ENCODE assay signal across 9 cellular contexts in the genomic region with DNA sequence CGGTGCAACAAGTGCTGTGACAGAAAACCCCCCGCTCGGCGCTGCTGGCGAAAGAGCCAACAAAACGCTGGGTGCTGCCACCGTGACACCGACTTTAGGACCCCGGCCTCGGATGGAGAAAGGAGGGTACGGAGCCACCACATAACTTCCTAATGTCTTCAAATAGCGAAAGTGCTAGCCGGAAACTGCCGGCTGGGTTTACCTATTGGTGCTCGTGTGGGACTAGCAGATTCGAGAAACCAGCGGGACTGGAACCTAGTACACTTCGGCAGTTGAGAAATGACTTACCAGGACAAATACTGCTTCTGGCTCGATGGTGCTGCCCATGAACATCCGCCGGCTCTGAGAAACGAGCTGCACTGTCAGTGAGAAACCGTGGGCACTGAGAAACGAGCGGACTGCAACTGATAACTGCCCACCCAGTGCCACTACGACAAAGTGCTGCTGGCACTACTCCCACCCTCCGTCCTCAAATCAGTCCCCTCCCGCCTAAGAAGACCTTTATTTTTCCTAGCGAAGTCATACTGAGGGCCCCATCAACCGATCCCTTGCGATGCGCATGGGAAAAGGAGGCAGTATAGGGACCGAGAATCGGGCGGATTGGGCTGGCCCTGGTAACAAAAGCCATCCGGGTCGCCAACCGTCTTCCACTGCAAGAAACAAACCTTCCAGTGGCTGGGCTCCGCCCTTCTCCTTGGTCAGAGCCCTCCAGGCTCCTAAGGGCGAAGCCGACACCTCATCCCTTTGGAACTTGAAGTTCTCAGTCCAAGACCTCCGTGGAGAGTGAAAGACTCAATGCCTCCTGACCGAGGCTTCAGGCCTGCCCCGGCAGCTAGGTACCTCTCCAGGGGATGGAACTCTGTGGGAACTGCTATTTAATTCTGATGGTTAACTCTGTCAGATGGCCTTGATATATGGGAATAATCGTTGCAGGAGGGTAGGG. TPM values are rescaled to one million over a fixed set of nuclear protein-coding genes. Genes with fewer than 3 reads are reported as not detected.
DNase-seq lines count a peak whose midpoint lies in the region; ATAC-seq and FAIRE-seq lines count a peak whose summit lies in the region.
"Had no signal": no experiment of that assay in that cellular context is flagged by ENCODE, and none has a peak within 500 bp of the region (broad histone marks: within the 10 kb centered on the region; RNA-seq: fewer than 3 reads in every experiment).

No MANE protein-coding gene starts in this region.

- POLR2A ChIA-PET in CD4-positive, alpha-beta memory T cell (lab: Charles Lee; ENCODE audit: partially characterized antibody): interaction anchor here (0.7 to 10.9 kb wide), 19 partner anchors 11 to 535 kb away, joined by 3 to 689 read pairs (median 34); partner anchors contain the start of genes ANXA2R, HMGCS1, NNT and TMEM267

- H3K4me1 ChIP-seq in CD4-positive, alpha-beta memory T cell (ENCODE audit: insufficient read depth, low read length): peaks cover 46% of the 10 kb centered on the region
- no peaks in the 10 kb centered on the region for H3K4me1 ChIP-seq in NT2/D1 (ENCODE audit: insufficient read depth, insufficient read length)
- peaks cover 47% of the 10 kb centered on the region for H3K4me1 ChIP-seq in mononuclear cell (ENCODE audit: insufficient read depth, low read length)

- H3K36me3 ChIP-seq in CD4-positive, alpha-beta memory T cell (ENCODE audit: insufficient read depth, low read length): peaks cover 8% of the 10 kb centered on the region
- peaks cover 21% of the 10 kb centered on the region for H3K36me3 ChIP-seq in NT2/D1 (ENCODE audit: insufficient read depth, insufficient read length, low read length)

- peak overlapping the region; percentile 94 for H3K27ac ChIP-seq in CD4-positive, alpha-beta memory T cell (ENCODE audit: low read depth, low read length)

- H3K4me3 Mint-ChIP-seq in CD4-positive, alpha-beta memory T cell: peak overlapping the region; percentile 97 to 100 (median 98)

- H3K27me3 ChIP-seq in CD4-positive, alpha-beta memory T cell (ENCODE audit: insufficient read depth, low read length): no peaks in the 10 kb centered on the region
- H3K27me3 ChIP-seq in NT2/D1 (ENCODE audit: insufficient read depth, insufficient read length) (no peaks in the 10 kb centered on the region), mononuclear cell (ENCODE audit: insufficient read depth, low read length) (no peaks in the 10 kb centered on the region)

- peaks cover 16 to 64% of the 10 kb centered on the region in 2 donors for H3K36me3 Mint-ChIP-seq in CD4-positive, alpha-beta memory T cell

- H3K27me3 Mint-ChIP-seq in CD4-positive, alpha-beta memory T cell: no peaks in the 10 kb centered on the region

- CTCF ChIA-PET in CD4-positive, alpha-beta memory T cell (lab: Charles Lee; ENCODE audit: partially characterized antibody): interaction anchor here (0.9 to 5.6 kb wide), 22 partner anchors 25 to 417 kb away, joined by 3 to 80 read pairs (median 4); partner anchors contain the start of genes TMEM267 and ZNF131

- H3K9me3 Mint-ChIP-seq in CD4-positive, alpha-beta memory T cell: peaks cover 0 to 4% (median 0%) of the 10 kb centered on the region in 8 donors

- intact Hi-C loops in CD4-positive, alpha-beta memory T cell (cut with micrococcal nuclease): loop anchor here (1.0 to 5.0 kb wide), 6 partner anchors 38 to 1165 kb away; partner anchors contain the start of genes HMGCS1, PAIP1 and RIMOC1

- FAIRE-seq in HTR-8/SVneo (lab: Jason Lieb, UNC): no peak
- FAIRE-seq: islet of Langerhans had no signal

- H3K9me3 ChIP-seq in CD4-positive, alpha-beta memory T cell (ENCODE audit: control insufficient read depth in 1 of 2, low read length in 2 of 2): no peaks in the 10 kb centered on the region
- H3K9me3 ChIP-seq in NT2/D1 (ENCODE audit: insufficient read depth, low read length) (no peaks in the 10 kb centered on the region), mononuclear cell (ENCODE audit: low read depth, low read length) (no peaks in the 10 kb centered on the region)

- peak overlapping the region; percentile 98 to 100 (median 99) for H3K27ac Mint-ChIP-seq in CD4-positive, alpha-beta memory T cell

- peak overlapping the region; percentile 79 for H3K9ac ChIP-seq in NT2/D1 (ENCODE audit: insufficient read length, low read depth)

- peak; percentile 38 for ATAC-seq in GM19467 (IDR thresholded peaks at IDR 0.05; ENCODE audit: unreplicated experiment)

- DNase-seq in CD4-positive, alpha-beta memory T cell: peak; percentile 88 to 92 (median 90)
- DNase-seq in HTR-8/SVneo (ENCODE audit: insufficient read length, low spot score) (peak; percentile 81), NT2/D1 (ENCODE audit: low read depth, low spot score) (no peak), epidermal melanocyte (ENCODE audit: insufficient read length, low spot score) (peak; percentile 19)
- peak; percentile 87 for DNase-seq in activated CD8-positive, alpha-beta memory T cell treated with anti-CD3 and anti-CD28 coated beads, Interleukin-2, amount 50 U/mL, for 24 hours (ENCODE audit: extremely low read depth)
- peak; percentile 71 to 86 for DNase-seq in stimulated activated CD8-positive, alpha-beta memory T cell treated with anti-CD3 and anti-CD28 coated beads, Interleukin-2, amount 100 ng/mL, for 48 hours (ENCODE audit: low read depth in 2 of 2)

- H3K4me1 Mint-ChIP-seq in CD4-positive, alpha-beta memory T cell: peaks cover 31 to 59% (median 43%) of the 10 kb centered on the region in 4 donors

- peak overlapping the region; percentile 97 to 99 for H3K4me3 ChIP-seq in CD4-positive, alpha-beta memory T cell (ENCODE audit: low read length in 2 of 2)
- H3K4me3 ChIP-seq in NT2/D1 (ENCODE audit: insufficient read length, low read depth) (peak overlapping the region; percentile 78), mononuclear cell (ENCODE audit: low read length) (peak overlapping the region; percentile 99)

RNA-seq across cellular contexts. Expression of gene ANXA2R, which starts 27.0 kb away (rescaled TPM):
- total RNA-seq in CD4-positive, alpha-beta memory T cell: 10 to 100 TPM; 43.4 to 47.8 TPM
- polyA plus RNA-seq in CD4-positive, alpha-beta memory T cell: 10 to 100 TPM; 35.8 to 47.0 TPM
- 31.4 TPM for total RNA-seq in mononuclear cell

RNA-seq across cellular contexts. Expression of gene ZNF131, which starts 53.6 kb away (rescaled TPM):
- 10 to 100 TPM; 76.5 to 86.9 TPM for total RNA-seq in CD4-positive, alpha-beta memory T cell
- polyA plus RNA-seq in CD4-positive, alpha-beta memory T cell: 10 to 100 TPM; 67.4 to 68.7 TPM
- total RNA-seq in mononuclear cell: 71.7 TPM
